Comparison of ENCODE assay signal across 24 cellular contexts in the genomic region with DNA sequence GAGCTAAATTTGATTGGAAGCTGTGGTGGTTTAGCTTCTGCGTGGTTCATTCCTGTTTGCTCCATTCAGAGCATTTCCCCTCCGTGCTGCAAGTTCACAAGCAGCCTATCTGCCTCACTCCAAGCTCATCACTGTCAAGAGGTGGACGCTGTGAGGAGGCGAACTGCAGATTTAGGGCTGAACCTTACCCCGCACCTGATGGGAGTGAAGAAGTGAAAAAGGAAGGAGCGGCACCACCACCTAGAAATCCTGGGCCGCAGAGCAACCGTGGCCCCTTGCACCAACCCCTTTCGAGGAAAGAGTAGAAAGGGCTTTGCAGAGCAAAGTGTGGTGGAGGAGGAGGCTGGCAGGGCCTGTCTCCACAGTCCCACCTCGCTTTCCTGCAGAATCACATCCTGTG.
"Had no signal": no experiment of that assay in that cellular context is flagged by ENCODE, and none has a peak within 500 bp of the region (broad histone marks: within the 10 kb centered on the region; RNA-seq: fewer than 3 reads in every experiment).

No MANE protein-coding gene starts in this region.

- H3K4me3 ChIP-seq: ascending aorta, body of pancreas, SK-N-MC had no signal

- H3K36me3 Mint-ChIP-seq: T-cell had no signal

- H3K27ac ChIP-seq: ascending aorta, body of pancreas, SK-N-MC, VCaP had no signal

- ATAC-seq: activated CD4-positive, alpha-beta T cell treated with anti-CD3 and anti-CD28 coated beads for 36 hours; activated naive CD8-positive, alpha-beta T cell treated with anti-CD3 and anti-CD28 coated beads, Interleukin-2, amount 50 U/mL, for 24 hours; body of pancreas; T-cell had no signal

- H3K27me3 ChIP-seq: ascending aorta, body of pancreas had no signal

- H3K4me1 Mint-ChIP-seq: activated CD4-positive, alpha-beta memory T cell treated with anti-CD3 and anti-CD28 coated beads, Interleukin-2, amount 10 ng/mL, durations not matched to agents 7 days and 5 days; activated CD4-positive, alpha-beta T cell treated with anti-CD3 and anti-CD28 coated beads for 36 hours; activated naive CD8-positive, alpha-beta T cell treated with anti-CD3 and anti-CD28 coated beads, Interleukin-2, amount 50 U/mL, for 24 hours; central memory CD8-positive, alpha-beta T cell; T-cell had no signal

- H3K27ac Mint-ChIP-seq: activated CD4-positive, alpha-beta memory T cell treated with anti-CD3 and anti-CD28 coated beads, Interleukin-2, amount 10 ng/mL, durations not matched to agents 7 days and 5 days; activated CD4-positive, alpha-beta T cell treated with anti-CD3 and anti-CD28 coated beads for 36 hours; activated naive CD8-positive, alpha-beta T cell treated with anti-CD3 and anti-CD28 coated beads, Interleukin-2, amount 50 U/mL, for 24 hours; T-cell had no signal

- H3K36me3 ChIP-seq: ascending aorta had no signal

- H3K9me3 Mint-ChIP-seq: activated CD4-positive, alpha-beta memory T cell treated with anti-CD3 and anti-CD28 coated beads, Interleukin-2, amount 10 ng/mL, durations not matched to agents 7 days and 5 days; activated naive CD8-positive, alpha-beta T cell treated with anti-CD3 and anti-CD28 coated beads, Interleukin-2, amount 50 U/mL, for 24 hours; central memory CD8-positive, alpha-beta T cell; T-cell had no signal

- H3K4me1 ChIP-seq: ascending aorta, body of pancreas had no signal

- DNase-seq: activated CD4-positive, alpha-beta memory T cell treated with anti-CD3 and anti-CD28 coated beads, Interleukin-2, amount 10 ng/mL, durations not matched to agents 7 days and 5 days; activated CD4-positive, alpha-beta T cell treated with anti-CD3 and anti-CD28 coated beads for 36 hours; activated CD4-positive, alpha-beta T cell treated with anti-CD3 and anti-CD28 coated beads, Interleukin-2, amount 50 U/mL, for 1 hour; activated CD8-positive, alpha-beta memory T cell treated with anti-CD3 and anti-CD28 coated beads, Interleukin-2, amount 50 U/mL, for 48 hours; activated naive CD4-positive, alpha-beta T cell treated with anti-CD3 and anti-CD28 coated beads, Interleukin-2, amount 50 U/mL, for 16 hours; activated naive CD8-positive, alpha-beta T cell treated with anti-CD3 and anti-CD28 coated beads, Interleukin-2, amount 50 U/mL, for 24 hours; activated T-cell treated with anti-CD3 and anti-CD28 coated beads, Interleukin-2, amount 50 U/mL, for 1 hour; amniotic stem cell; body of pancreas; KBM-7; NCI-H1048; NCI-H2029 treated with DMSO at 0.1 percent for 48 hours; NCI-H345; NCI-H510A; NCI-H526 treated with DMSO at 0.1 percent for 48 hours; NCI-H82; SIG-M5; T-cell; T-helper 2 cell; T1000 had no signal

- H3K4me3 Mint-ChIP-seq: activated CD4-positive, alpha-beta memory T cell treated with anti-CD3 and anti-CD28 coated beads, Interleukin-2, amount 10 ng/mL, durations not matched to agents 7 days and 5 days; activated CD4-positive, alpha-beta T cell treated with anti-CD3 and anti-CD28 coated beads for 36 hours; activated naive CD8-positive, alpha-beta T cell treated with anti-CD3 and anti-CD28 coated beads, Interleukin-2, amount 50 U/mL, for 24 hours; central memory CD8-positive, alpha-beta T cell; T-cell had no signal

- H3K9me3 ChIP-seq: ascending aorta, body of pancreas had no signal
